In the genomic region with DNA sequence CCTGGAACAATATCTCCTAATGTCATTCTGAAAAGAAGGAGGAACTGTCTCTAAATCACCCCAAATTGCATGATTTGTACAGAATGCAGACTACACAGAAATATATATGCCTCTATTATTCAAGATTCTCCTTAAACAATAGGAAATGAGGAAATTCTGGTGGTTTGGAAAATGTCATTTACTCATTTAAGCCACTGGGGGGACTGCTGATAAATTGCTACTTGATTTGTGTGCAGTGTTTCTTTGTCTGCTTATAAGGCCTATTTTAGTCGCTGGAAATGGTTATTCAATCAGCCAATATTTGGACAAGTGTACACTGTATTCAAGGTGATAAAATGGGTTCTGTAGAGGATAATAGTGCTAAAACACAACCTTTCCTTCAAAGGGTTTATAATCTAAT, we compare ENCODE assay signal across 2 cellular contexts.
A peak's percentile ranks its signal among the peaks of the same experiment; 100 is the strongest.
TF ChIP-seq lines count a peak whose summit lies in the region.

No MANE protein-coding gene starts in this region.

TF ChIP-seq in GM12878, 131 proteins besides CTCF, POLR2A, EP300 and RAD21:
- TF ChIP-seq ZBED1 (IDR thresholded peaks at IDR 0.05; ENCODE audit: borderline replicate concordance) (no peak), NFXL1 (IDR thresholded peaks at IDR 0.05; ENCODE audit: borderline replicate concordance) (no peak), RELB (IDR thresholded peaks at IDR 0.05; ENCODE audit: low read depth) (no peak), RBBP5 (conservative IDR thresholded peaks at IDR 0.05) (no peak), ZNF622 (IDR thresholded peaks at IDR 0.05) (no peak), TARDBP (IDR thresholded peaks at IDR 0.05; ENCODE audit: borderline replicate concordance) (no peak), KLF5 (IDR thresholded peaks at IDR 0.05; ENCODE audit: partially characterized antibody) (no peak), MYB (IDR thresholded peaks at IDR 0.05; ENCODE audit: borderline replicate concordance, low read depth, low read length) (no peak), SPI1 (IDR thresholded peaks at IDR 0.05; ENCODE audit: borderline replicate concordance, insufficient read depth, low read depth, low read length) (no peak), IRF5 (IDR thresholded peaks at IDR 0.05; ENCODE audit: borderline replicate concordance) (no peak), GABPA (IDR thresholded peaks at IDR 0.05; ENCODE audit: low read depth) (no peak)

TF ChIP-seq in neural cell, 6 proteins besides CTCF, POLR2A, EP300 and RAD21:
- TF ChIP-seq REST (IDR thresholded peaks at IDR 0.05; ENCODE audit: borderline replicate concordance) = no peak
- TF ChIP-seq SMC3 (conservative IDR thresholded peaks at IDR 0.05; ENCODE audit: poor library complexity) = peak; percentile 56
